Comparison of ENCODE assay signal across 8 cellular contexts in genomic region chr2:206260427-206261012, GRCh38. TPM values are rescaled to one million over a fixed set of nuclear protein-coding genes. Genes with fewer than 3 reads are reported as not detected.
DNase-seq lines count a peak whose midpoint lies in the region; ATAC-seq, FAIRE-seq and TF ChIP-seq lines count a peak whose summit lies in the region.

No MANE protein-coding gene starts in this region.

- dilution Hi-C loops in keratinocyte (cut with MboI; ENCODE audit: extremely low pct_ligation_motif_present, low sequenced_read_pairs) = no loop called here

- H3K79me2 ChIP-seq in keratinocyte (ENCODE audit: control insufficient read depth, insufficient read depth, low read length) = no peaks in the 10 kb centered on the region

- H3K27me3 ChIP-seq in Caco-2 (replicated peaks; ENCODE audit: control insufficient read depth, insufficient read depth, low read length) (0 out of 2 replicates have a peak, but pooled peaks cover 1% of the 10 kb centered on the region), keratinocyte (ENCODE audit: control insufficient read depth, extremely low read depth, insufficient read depth, low read length) (peaks cover 73% of the 10 kb centered on the region), ascending aorta (peaks cover 4% of the 10 kb centered on the region)

- no peaks in the 10 kb centered on the region for H4K20me1 ChIP-seq in keratinocyte (ENCODE audit: control insufficient read depth, extremely low read depth, insufficient read depth, low read length)

- H3K4me3 ChIP-seq in Caco-2 (ENCODE audit: low read depth, low read length) (no peak overlapping the region), keratinocyte (ENCODE audit: control insufficient read depth in 2 of 3, extremely low read depth in 1 of 3, insufficient read depth in 2 of 3, low read depth in 1 of 3, low read length in 3 of 3) (no peak overlapping the region), ascending aorta (no peak overlapping the region)

- FAIRE-seq in GM19239 (lab: Jason Lieb, UNC) (no peak), keratinocyte (lab: Jason Lieb, UNC) (no peak)

- ATAC-seq in HG03378 (IDR thresholded peaks at IDR 0.05; ENCODE audit: unreplicated experiment) (peak; percentile 89), T-cell (replicated peaks in 1 of 4) (peak in 3 of 4 experiments; percentile 20 to 50 (median 37))

- H3K27ac Mint-ChIP-seq in Caco-2 (ENCODE audit: unreplicated experiment) (no peak overlapping the region), T-cell (no peak overlapping the region)

- POLR2A ChIA-PET in Caco-2 (lab: Charles Lee) (no interaction called here), T-cell (lab: Charles Lee) (interaction anchor here in 1 of 2 donors (0.6 kb wide), 1 partner anchor 14 kb away, joined by 9 read pairs; no protein-coding TSS in a partner anchor)

- no peak overlapping the region for H3K4me2 ChIP-seq in keratinocyte (ENCODE audit: control insufficient read depth, extremely low read depth, insufficient read depth, low read depth, low read length)

- H3K27me3 Mint-ChIP-seq in Caco-2 (ENCODE audit: insufficient read depth, unreplicated experiment) = peaks cover 39% of the 10 kb centered on the region
- H3K27me3 Mint-ChIP-seq in T-cell = peaks cover 62 to 79% of the 10 kb centered on the region in 2 donors

- peak in 1 of 2 experiments; percentile 26 for DNase-seq in Caco-2
- DNase-seq in GM19239 (ENCODE audit: insufficient read length, low spot score) = peak; percentile 28
- no peak for DNase-seq in T-cell
- DNase-seq in keratinocyte (ENCODE audit: low read depth, low spot score) = no peak
- no peak for DNase-seq in activated CD4-positive, alpha-beta T cell treated with anti-CD3 and anti-CD28 coated beads, Interleukin-2, amount 50 U/mL, for 4 hours
- no peak for DNase-seq in ascending aorta (ENCODE audit: low spot score in 2 of 2)
- DNase-seq in GM19238 (ENCODE audit: insufficient read length, low spot score) = no peak

- 0 out of 2 replicates have a peak, but pooled peaks cover 3% of the 10 kb centered on the region for H3K4me1 ChIP-seq in Caco-2
- no peaks in the 10 kb centered on the region for H3K4me1 ChIP-seq in keratinocyte (ENCODE audit: control insufficient read depth, extremely low read depth, insufficient read depth, low read length)
- no peaks in the 10 kb centered on the region for H3K4me1 ChIP-seq in ascending aorta

- no TSS peak for BruUV-seq in Caco-2 (replicated peaks; lab: Mats Ljungman, UMichigan)

- no peaks in the 10 kb centered on the region for H3K9me1 ChIP-seq in keratinocyte (ENCODE audit: control insufficient read depth, extremely low read depth, insufficient read depth, low read length)

- H3K36me3 ChIP-seq in Caco-2 (ENCODE audit: control insufficient read depth, insufficient read depth, low read length) (no peaks in the 10 kb centered on the region), keratinocyte (ENCODE audit: control insufficient read depth in 2 of 2, extremely low read depth in 1 of 2, insufficient read depth in 2 of 2, low read length in 2 of 2) (no peaks in the 10 kb centered on the region), ascending aorta (no peaks in the 10 kb centered on the region)

- TF ChIP-seq CTCF in Caco-2 (IDR thresholded peaks at IDR 0.05; ENCODE audit: insufficient read depth in 1 of 2, low read depth in 1 of 2, low read length in 1 of 2, severe bottlenecking in 1 of 2, unreplicated experiment in 1 of 2) (peak; percentile 55 to 62), keratinocyte (optimal IDR thresholded peaks at IDR 0.05 in 1 of 3, IDR thresholded peaks at IDR 0.05 in 1 of 3, conservative IDR thresholded peaks at IDR 0.05 in 1 of 3; ENCODE audit: extremely low read depth in 1 of 3, insufficient read depth in 2 of 3, low read length in 3 of 3) (peak in 2 of 3 experiments; percentile 28 to 50), ascending aorta (IDR thresholded peaks at IDR 0.05) (peak in 1 of 3 experiments; percentile 17)

- H3K27ac ChIP-seq in keratinocyte (ENCODE audit: control insufficient read depth, insufficient read depth, low read length) (no peak overlapping the region), ascending aorta (no peak overlapping the region)

- intact Hi-C loops in Caco-2 (cut with micrococcal nuclease; ENCODE audit: unreplicated experiment) (loop anchor here (1.0 kb wide), 1 partner anchor 96 kb away; no protein-coding TSS in a partner anchor), ascending aorta (cut with DNase I) (no loop called here)

- CTCF ChIA-PET in Caco-2 (lab: Charles Lee) = interaction anchor here (0.8 kb wide), 1 partner anchor 256 kb away, joined by 6 read pairs; no protein-coding TSS in a partner anchor
- CTCF ChIA-PET in T-cell (lab: Charles Lee) = no interaction called here

- no peak overlapping the region for H2AFZ ChIP-seq in keratinocyte (ENCODE audit: control insufficient read depth, low read length)

- H3K9me3 Mint-ChIP-seq in Caco-2 (ENCODE audit: unreplicated experiment) (no peaks in the 10 kb centered on the region), T-cell (peaks cover 0 to 4% (median 0%) of the 10 kb centered on the region in 3 donors)

- H3K9ac ChIP-seq in keratinocyte (ENCODE audit: control insufficient read depth, extremely low read depth, insufficient read depth, low read length) = no peak overlapping the region

- H3K4me3 Mint-ChIP-seq in Caco-2 (ENCODE audit: unreplicated experiment) (no peak overlapping the region), T-cell (no peak overlapping the region)

- no peaks in the 10 kb centered on the region for H3K9me3 ChIP-seq in Caco-2
- H3K9me3 ChIP-seq in keratinocyte (ENCODE audit: control insufficient read depth, low read depth, low read length) = no peaks in the 10 kb centered on the region
- no peaks in the 10 kb centered on the region for H3K9me3 ChIP-seq in ascending aorta

- H3K4me1 Mint-ChIP-seq in Caco-2 (ENCODE audit: low read depth, unreplicated experiment) (no peaks in the 10 kb centered on the region), T-cell (peaks cover 0 to 11% (median 7%) of the 10 kb centered on the region in 3 donors)

- H3K36me3 Mint-ChIP-seq in Caco-2 (ENCODE audit: insufficient read depth, unreplicated experiment) (no peaks in the 10 kb centered on the region), T-cell (no peaks in the 10 kb centered on the region)

RNA-seq across cellular contexts. Expression of gene ZDBF2, which starts 13.9 kb away (rescaled TPM):
- 6.5 and 7.4 TPM in 2 replicates for total RNA-seq in Caco-2 (2022)
- 10 to 100 TPM; 13.5 to 21.3 (median 14.8) TPM for total RNA-seq in T-cell
- 2.4 to 4.1 TPM (median 2.9 TPM) in 3 replicates for polyA plus RNA-seq in keratinocyte
- polyA plus RNA-seq in keratinocyte (2011; ENCODE audit: low read depth) = 2.1 TPM
- 1.0 and 2.4 TPM in 2 replicates for polyA plus RNA-seq in keratinocyte (2011; cell fraction: cytosol; rRNA removed)
- polyA plus RNA-seq in keratinocyte (2011; cell fraction: nucleus; rRNA removed) = 4.8 and 9.1 TPM in 2 replicates
- 1.5 and 1.7 TPM in 2 replicates for polyA plus RNA-seq in keratinocyte (2012; ENCODE audit: low replicate concordance)
- 2.8 to 15.5 TPM (median 8.7 TPM) in 3 replicates for polyA minus RNA-seq in keratinocyte
- 2.5 TPM for polyA minus RNA-seq in keratinocyte (2011; cell fraction: cytosol; rRNA and poly(A)+ RNA removed)
- 7.4 and 14.8 TPM in 2 replicates for polyA minus RNA-seq in keratinocyte (2011; cell fraction: nucleus; rRNA and poly(A)+ RNA removed)
- 5.0 TPM for total RNA-seq in ascending aorta
